In the genomic region with DNA sequence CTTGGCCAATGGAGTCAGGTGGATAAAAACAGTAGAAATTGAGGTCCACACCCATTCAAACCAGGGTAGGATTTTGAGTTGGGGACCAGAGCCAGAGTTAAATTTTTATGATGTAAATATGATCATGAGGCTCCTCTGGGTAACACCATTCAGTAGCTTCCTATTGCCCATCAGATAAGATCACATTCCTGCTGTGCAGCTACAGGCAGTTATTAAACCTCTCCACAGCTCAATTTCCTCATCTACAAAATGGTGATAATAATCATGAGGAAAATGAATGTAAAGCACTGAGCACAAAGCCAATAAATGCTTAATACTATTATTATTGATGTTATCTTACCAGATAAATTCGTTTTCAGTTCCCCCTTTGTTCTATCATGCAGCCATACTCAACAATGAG, we compare ENCODE assay signal across 34 cellular contexts.
"Had no signal": no experiment of that assay in that cellular context is flagged by ENCODE, and none has a peak within 500 bp of the region (broad histone marks: within the 10 kb centered on the region; RNA-seq: fewer than 3 reads in every experiment).

No MANE protein-coding gene starts in this region.

- DNase-seq: Karpas-422, Kasumi-1, KG1, MG63, MM.1S, MV-4-11, NCI-H1048, NCI-H1092, NCI-H1092 treated with DMSO at 0.1 percent for 48 hours, NCI-H1105, NCI-H1105 treated with DMSO at 0.1 percent for 48 hours, NCI-H1417, NCI-H1417 treated with DMSO at 0.1 percent for 48 hours, NCI-H1436, NCI-H1436 treated with DMSO at 0.1 percent for 48 hours, NCI-H146, NCI-H1694, NCI-H1694 treated with DMSO at 0.1 percent for 48 hours, NCI-H187, NCI-H187 treated with DMSO at 0.1 percent for 48 hours, NCI-H2029, NCI-H2029 treated with DMSO at 0.1 percent for 48 hours, NCI-H2081, NCI-H2107, NCI-H2171, NCI-H2171 treated with DMSO at 0.1 percent for 48 hours, NCI-H2227 treated with DMSO at 0.1 percent for 48 hours, NCI-H226, NCI-H345, NCI-H446, NCI-H446 treated with DMSO at 0.1 percent for 48 hours, NCI-H510A, NCI-H510A treated with DMSO at 0.1 percent for 48 hours had no signal

- H3K27me3 ChIP-seq: MG63 had no signal

- H3K4me3 ChIP-seq: MG63 had no signal

- H3K4me2 ChIP-seq: KMS-11 had no signal

- H3K9ac ChIP-seq: KMS-11 had no signal

- H3K36me3 ChIP-seq: MG63 had no signal

- H3K27ac ChIP-seq: KMS-11 had no signal

- H3K9me3 ChIP-seq: MG63 had no signal
